In the genomic region with DNA sequence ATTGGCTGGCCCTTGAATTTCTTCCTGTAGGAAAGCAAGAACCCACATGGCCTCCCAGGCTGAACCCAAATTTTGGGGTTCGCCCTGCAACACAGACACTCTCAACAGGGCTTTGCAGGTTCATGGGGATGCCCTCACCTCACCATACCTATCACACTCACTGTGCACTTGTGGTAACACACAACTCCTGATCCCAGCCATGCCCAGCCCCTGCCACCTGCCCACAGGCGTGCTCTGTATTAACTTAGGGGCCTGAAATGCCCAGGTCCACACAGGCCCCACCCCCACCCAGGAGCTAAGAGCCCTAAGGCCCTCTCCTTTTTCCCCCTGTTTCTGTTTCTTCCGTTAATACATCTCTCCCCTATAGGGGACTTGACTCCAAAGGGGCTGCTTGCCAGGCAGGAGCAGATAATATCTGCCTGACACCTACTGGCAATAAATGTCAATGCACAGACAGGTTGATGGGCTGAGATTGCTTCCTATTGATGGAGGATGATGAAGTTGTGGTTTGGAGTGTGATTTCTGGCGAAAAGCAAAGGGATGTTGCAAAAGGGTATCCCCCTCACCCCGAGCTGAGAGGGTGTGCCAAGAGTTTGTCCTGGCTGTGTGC, we compare ENCODE assay signal across 10 cellular contexts.
A peak's percentile ranks its signal among the peaks of the same experiment; 100 is the strongest.
DNase-seq lines count a peak whose midpoint lies in the region; ATAC-seq and TF ChIP-seq lines count a peak whose summit lies in the region.
"Had no signal": no experiment of that assay in that cellular context is flagged by ENCODE, and none has a peak within 500 bp of the region (broad histone marks: within the 10 kb centered on the region; RNA-seq: fewer than 3 reads in every experiment).

No MANE protein-coding gene starts in this region.

- TF ChIP-seq POLR2A in thyroid gland (IDR thresholded peaks at IDR 0.05), result no peak

- no peaks in the 10 kb centered on the region for H3K9me3 ChIP-seq in thyroid gland

- POLR2A ChIA-PET in activated CD4-positive, alpha-beta T cell treated with anti-CD3 and anti-CD28 coated beads, Interleukin-2, amount 10 ng/mL, durations not matched to agents 7 days and 5 days (lab: Charles Lee), result no interaction called here

- no peak for ATAC-seq in activated naive CD8-positive, alpha-beta T cell treated with anti-CD3 and anti-CD28 coated beads, Interleukin-2, amount 50 U/mL, for 24 hours
- ATAC-seq in left ventricle myocardium superior, result peak; percentile 17
- no peak for ATAC-seq in HG03045 (IDR thresholded peaks at IDR 0.05; ENCODE audit: unreplicated experiment)

- 51 to 57% methylated on average over 5 of the region's 5 CpGs for WGBS in thyroid gland, 2 donors

- H3K36me3 ChIP-seq in thyroid gland, result no peaks in the 10 kb centered on the region

- no peak overlapping the region for H3K4me3 Mint-ChIP-seq in activated naive CD8-positive, alpha-beta T cell
- H3K4me3 Mint-ChIP-seq in activated naive CD8-positive, alpha-beta T cell treated with anti-CD3 and anti-CD28 coated beads, Interleukin-2, amount 50 U/mL, for 24 hours, result no peak overlapping the region
- H3K4me3 Mint-ChIP-seq in activated CD4-positive, alpha-beta T cell treated with anti-CD3 and anti-CD28 coated beads, Interleukin-2, amount 10 ng/mL, durations not matched to agents 7 days and 5 days, result no peak overlapping the region

- no peak for DNase-seq in activated naive CD8-positive, alpha-beta T cell treated with anti-CD3 and anti-CD28 coated beads, Interleukin-2, amount 50 U/mL, for 24 hours
- DNase-seq in NCI-H345 treated with DMSO at 0.1 percent for 48 hours (lab: John Stamatoyannopoulos, UW; ENCODE audit: unreplicated experiment), result peak; percentile 13
- DNase-seq in left ventricle myocardium superior, result no peak
- peak; percentile 12 to 14 for DNase-seq in thyroid gland
- DNase-seq in activated CD4-positive, alpha-beta T cell treated with anti-CD3 and anti-CD28 coated beads, Interleukin-2, amount 10 ng/mL, durations not matched to agents 7 days and 5 days, result no peak
- no peak for DNase-seq in mucosa of gallbladder (ENCODE audit: low spot score)
- DNase-seq: aorta, SW 1271 had no signal

- H3K4me3 ChIP-seq in thyroid gland (replicated peaks in 1 of 3), result no peak overlapping the region

- peak overlapping the region; percentile 18 for H3K27ac Mint-ChIP-seq in activated naive CD8-positive, alpha-beta T cell
- no peak overlapping the region for H3K27ac Mint-ChIP-seq in activated naive CD8-positive, alpha-beta T cell treated with anti-CD3 and anti-CD28 coated beads, Interleukin-2, amount 50 U/mL, for 24 hours
- H3K27ac Mint-ChIP-seq in activated CD4-positive, alpha-beta T cell treated with anti-CD3 and anti-CD28 coated beads, Interleukin-2, amount 10 ng/mL, durations not matched to agents 7 days and 5 days, result no peak overlapping the region

- intact Hi-C loops in left ventricle myocardium superior (cut with micrococcal nuclease), result no loop called here
- intact Hi-C loops in thyroid gland (cut with DNase I), result loop anchor here (5.0 kb wide), 1 partner anchor 169 kb away; no protein-coding TSS in a partner anchor

- H3K9me3 Mint-ChIP-seq in activated naive CD8-positive, alpha-beta T cell (ENCODE audit: low read depth), result peaks cover 7% of the 10 kb centered on the region
- H3K9me3 Mint-ChIP-seq in activated naive CD8-positive, alpha-beta T cell treated with anti-CD3 and anti-CD28 coated beads, Interleukin-2, amount 50 U/mL, for 24 hours, result no peaks in the 10 kb centered on the region
- H3K9me3 Mint-ChIP-seq in activated CD4-positive, alpha-beta T cell treated with anti-CD3 and anti-CD28 coated beads, Interleukin-2, amount 10 ng/mL, durations not matched to agents 7 days and 5 days, result no peaks in the 10 kb centered on the region

- TF ChIP-seq CTCF in thyroid gland (IDR thresholded peaks at IDR 0.05), result peak in 4 of 6 experiments; percentile 47 to 54 (median 51)

- no peaks in the 10 kb centered on the region for H3K36me3 Mint-ChIP-seq in activated naive CD8-positive, alpha-beta T cell
- no peaks in the 10 kb centered on the region for H3K36me3 Mint-ChIP-seq in activated naive CD8-positive, alpha-beta T cell treated with anti-CD3 and anti-CD28 coated beads, Interleukin-2, amount 50 U/mL, for 24 hours (ENCODE audit: low read depth)
- H3K36me3 Mint-ChIP-seq in activated CD4-positive, alpha-beta T cell treated with anti-CD3 and anti-CD28 coated beads, Interleukin-2, amount 10 ng/mL, durations not matched to agents 7 days and 5 days (ENCODE audit: low read depth), result no peaks in the 10 kb centered on the region

- no peaks in the 10 kb centered on the region for H3K4me1 ChIP-seq in thyroid gland

- CTCF ChIA-PET in activated CD4-positive, alpha-beta T cell treated with anti-CD3 and anti-CD28 coated beads, Interleukin-2, amount 10 ng/mL, durations not matched to agents 7 days and 5 days (lab: Charles Lee), result no interaction called here

- no peaks in the 10 kb centered on the region for H3K27me3 ChIP-seq in thyroid gland

- peaks cover 8% of the 10 kb centered on the region for H3K27me3 Mint-ChIP-seq in activated naive CD8-positive, alpha-beta T cell
- peaks cover 7% of the 10 kb centered on the region for H3K27me3 Mint-ChIP-seq in activated naive CD8-positive, alpha-beta T cell treated with anti-CD3 and anti-CD28 coated beads, Interleukin-2, amount 50 U/mL, for 24 hours
- no peaks in the 10 kb centered on the region for H3K27me3 Mint-ChIP-seq in activated CD4-positive, alpha-beta T cell treated with anti-CD3 and anti-CD28 coated beads, Interleukin-2, amount 10 ng/mL, durations not matched to agents 7 days and 5 days

- no peaks in the 10 kb centered on the region for H3K4me1 Mint-ChIP-seq in activated naive CD8-positive, alpha-beta T cell (ENCODE audit: low read depth)
- H3K4me1 Mint-ChIP-seq in activated naive CD8-positive, alpha-beta T cell treated with anti-CD3 and anti-CD28 coated beads, Interleukin-2, amount 50 U/mL, for 24 hours, result no peaks in the 10 kb centered on the region
- H3K4me1 Mint-ChIP-seq in activated CD4-positive, alpha-beta T cell treated with anti-CD3 and anti-CD28 coated beads, Interleukin-2, amount 10 ng/mL, durations not matched to agents 7 days and 5 days, result no peaks in the 10 kb centered on the region

- H3K27ac ChIP-seq in thyroid gland, result no peak overlapping the region

Comparison
In these comparisons a context has a peak if more than half of its experiments do, and no peak if none do; other contexts are left out.
1. DNase-seq: peak in NCI-H345 treated with DMSO at 0.1 percent for 48 hours (single experiment) and thyroid gland (2 of 2); none in activated naive CD8-positive, alpha-beta T cell treated with anti-CD3 and anti-CD28 coated beads, Interleukin-2, amount 50 U/mL, for 24 hours (single experiment), left ventricle myocardium superior (single experiment), activated CD4-positive, alpha-beta T cell treated with anti-CD3 and anti-CD28 coated beads, Interleukin-2, amount 10 ng/mL, durations not matched to agents 7 days and 5 days (single experiment) and mucosa of gallbladder (single experiment).